Comparison of ENCODE assay signal across 9 cellular contexts in the genomic region with DNA sequence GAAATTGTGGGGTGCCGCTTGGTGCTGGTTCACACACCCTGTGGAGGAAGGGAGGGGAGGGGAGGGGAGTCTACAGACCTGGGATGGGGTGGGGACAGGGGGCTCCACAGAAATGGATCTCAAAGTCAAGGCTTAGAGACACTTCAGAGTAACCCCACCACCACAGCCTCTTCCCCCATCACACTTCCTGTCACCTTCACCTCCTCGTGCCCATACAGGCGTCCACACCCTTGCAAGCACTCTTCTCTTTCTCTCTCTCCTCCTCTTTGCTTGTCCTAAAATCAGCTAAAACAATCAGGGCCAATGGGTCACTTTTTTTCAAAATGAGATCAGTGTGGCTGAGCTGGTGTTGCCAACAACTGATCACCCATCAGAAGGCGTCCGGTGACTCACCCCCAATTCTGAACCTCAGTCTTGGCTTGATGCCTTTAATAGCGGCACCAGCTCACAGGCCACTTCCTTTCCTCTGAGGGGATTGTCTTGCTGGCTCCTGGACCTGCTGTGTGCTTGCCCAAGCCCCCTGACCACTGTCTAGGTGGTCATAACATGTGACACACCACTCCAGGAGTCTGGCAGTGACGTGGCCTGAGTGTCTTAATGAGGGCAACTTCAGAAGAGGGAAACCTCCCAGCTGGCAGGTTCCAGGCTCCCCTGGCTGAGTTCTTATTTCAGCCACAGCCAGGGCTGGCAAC. TPM values are rescaled to one million over a fixed set of nuclear protein-coding genes. Genes with fewer than 3 reads are reported as not detected.
A peak's percentile ranks its signal among the peaks of the same experiment; 100 is the strongest.
DNase-seq lines count a peak whose midpoint lies in the region; ATAC-seq, FAIRE-seq and TF ChIP-seq lines count a peak whose summit lies in the region.
"Had no signal": no experiment of that assay in that cellular context is flagged by ENCODE, and none has a peak within 500 bp of the region (broad histone marks: within the 10 kb centered on the region; RNA-seq: fewer than 3 reads in every experiment).

No MANE protein-coding gene starts in this region.

- H3K27me3 Mint-ChIP-seq in natural killer cell (ENCODE audit: low read depth in 2 of 2), result peaks cover 0 to 22% of the 10 kb centered on the region in 2 donors

- H3K4me1 ChIP-seq in spleen, result peaks cover 15 to 40% (median 33%) of the 10 kb centered on the region in 6 donors

- FAIRE-seq in bronchial epithelial cell (lab: Jason Lieb, UNC), result peak; percentile 43

- H3K36me3 ChIP-seq in bronchial epithelial cell (ENCODE audit: control insufficient read depth, insufficient read depth, low read length) (no peaks in the 10 kb centered on the region), spleen (no peaks in the 10 kb centered on the region)

- no peaks in the 10 kb centered on the region for H3K36me3 Mint-ChIP-seq in natural killer cell

- peaks cover 38 to 46% of the 10 kb centered on the region in 2 donors for H3K4me1 Mint-ChIP-seq in natural killer cell

- H3K4me3 ChIP-seq in HFF-Myc (replicated peaks; ENCODE audit: low read depth, low read length) (no peak overlapping the region), bronchial epithelial cell (ENCODE audit: low read depth, low read length) (no peak overlapping the region), spleen (peak overlapping the region in 1 of 8 donors; percentile 66)
- H3K4me3 ChIP-seq: SK-N-MC had no signal

- no peaks in the 10 kb centered on the region for H3K9me3 Mint-ChIP-seq in natural killer cell

- no peaks in the 10 kb centered on the region for H3K9me3 ChIP-seq in spleen

- DNase-seq in HFF-Myc (ENCODE audit: extremely low read depth, low read depth) (peak; percentile 52), SW 1271 (lab: John Stamatoyannopoulos, UW) (peak; percentile 8 to 64), bronchial epithelial cell (ENCODE audit: low read depth) (peak; percentile 84), natural killer cell (peak; percentile 64), spleen (no peak)
- DNase-seq: right cardiac atrium had no signal

- peaks cover 44% of the 10 kb centered on the region for H3K27me3 ChIP-seq in bronchial epithelial cell (ENCODE audit: control insufficient read depth, insufficient read depth, low read length)
- peaks cover 5 to 85% (median 54%) of the 10 kb centered on the region in 7 donors for H3K27me3 ChIP-seq in spleen (replicated peaks in 1 of 7)

- intact Hi-C loops in natural killer cell (cut with micrococcal nuclease), result loop anchor here (1.0 to 2.0 kb wide), 4 partner anchors 13 to 37 kb away; a partner anchor contains a TSS
- intact Hi-C loops in spleen (cut with DNase I; ENCODE audit: low total_unique reads), result no loop called here

- H3K27ac ChIP-seq in spleen, result no peak overlapping the region
- H3K27ac ChIP-seq: SK-N-MC had no signal

- TF ChIP-seq POLR2A in spleen (IDR thresholded peaks at IDR 0.05), result no peak

- H3K4me3 Mint-ChIP-seq in natural killer cell, result peak overlapping the region; percentile 87

- H3K27ac Mint-ChIP-seq in natural killer cell, result peak overlapping the region; percentile 79 to 85

- no peak for TF ChIP-seq CTCF in HFF-Myc (IDR thresholded peaks at IDR 0.05; ENCODE audit: low read depth, low read length, missing control alignments)
- no peak for TF ChIP-seq CTCF in bronchial epithelial cell (IDR thresholded peaks at IDR 0.05; ENCODE audit: insufficient read depth, low read length, severe bottlenecking)
- TF ChIP-seq CTCF in natural killer cell (IDR thresholded peaks at IDR 0.05), result no peak
- TF ChIP-seq CTCF in spleen (IDR thresholded peaks at IDR 0.05 in 8 of 11, conservative IDR thresholded peaks at IDR 0.05 in 3 of 11), result no peak

- WGBS in spleen, 5 donors, result 9 to 19% (median 12%) methylated on average over 6 to 7 of the region's 7 CpGs

- ATAC-seq in natural killer cell (peak; percentile 77 to 80 (median 78)), GM21717 (IDR thresholded peaks at IDR 0.05; ENCODE audit: unreplicated experiment) (no peak), HG02885 (IDR thresholded peaks at IDR 0.05; ENCODE audit: poor library complexity, unreplicated experiment) (no peak)

RNA-seq across cellular contexts. Expression of a gene that starts 1.5 kb away (rescaled TPM):
- total RNA-seq in bronchial epithelial cell (not detected in 2 replicates), natural killer cell (10 to 100 TPM; 10.9 to 24.9 (median 12.1) TPM), spleen (under 1 TPM in 4 of 7 donors, not detected in 3; 0.09 to 0.37 (median 0.17) TPM)
- under 1 TPM; 0.04 to 0.10 (median 0.06) TPM for polyA plus RNA-seq in spleen

RNA-seq across cellular contexts. Expression of a gene that starts 12.1 kb away (rescaled TPM):
- 41.6 and 44.5 TPM in 2 replicates for total RNA-seq in bronchial epithelial cell
- 10 to 100 TPM; 50.6 to 66.0 (median 60.4) TPM for total RNA-seq in natural killer cell
- 10 to 100 TPM; 22.7 to 41.0 (median 29.8) TPM for total RNA-seq in spleen
- polyA plus RNA-seq in spleen, result 10 to 100 TPM; 30.8 to 42.1 (median 37.2) TPM

RNA-seq across cellular contexts. Expression of a gene that starts 29.0 kb away (rescaled TPM):
- total RNA-seq in bronchial epithelial cell, result 13.2 and 14.2 TPM in 2 replicates
- total RNA-seq in natural killer cell, result 10 to 100 TPM; 22.6 to 38.0 (median 28.1) TPM
- 10 to 100 TPM in 6 of 7 donors, 1 to 10 TPM in 1; 8.1 to 21.2 (median 14.5) TPM for total RNA-seq in spleen
- polyA plus RNA-seq in spleen, result 10 to 100 TPM; 13.1 to 19.5 (median 16.5) TPM

RNA-seq across cellular contexts. Expression of a gene that starts 38.4 kb away (rescaled TPM):
- total RNA-seq in bronchial epithelial cell (9.0 and 14.7 TPM in 2 replicates), natural killer cell (10 to 100 TPM; 57.6 to 79.1 (median 69.8) TPM), spleen (10 to 100 TPM; 15.3 to 30.5 (median 21.6) TPM)
- polyA plus RNA-seq in spleen, result 10 to 100 TPM; 27.9 to 39.4 (median 37.1) TPM

RNA-seq across cellular contexts. Expression of a gene that starts 38.8 kb away (rescaled TPM):
- total RNA-seq in bronchial epithelial cell (49.5 and 75.7 TPM in 2 replicates), natural killer cell (1 to 10 TPM; 5.9 to 7.9 (median 6.7) TPM), spleen (1 to 10 TPM; 2.1 to 6.7 (median 4.5) TPM)
- 1 to 10 TPM; 3.8 to 5.8 (median 5.8) TPM for polyA plus RNA-seq in spleen

Comparison
In these comparisons a context has a peak if more than half of its experiments do, and no peak if none do; other contexts are left out.
1. ATAC-seq: peak in natural killer cell (3 of 3); none in GM21717 (single experiment) and HG02885 (single experiment).
2. RNA of a gene that starts 1.5 kb away (total RNA-seq): 10.9 to 24.9 TPM in natural killer cell; 0.09 to 0.37 TPM in spleen and not detected in bronchial epithelial cell; every median in the first group is over 4 times any median in the second.